21 cellular contexts compared by ENCODE assay signal in the genomic region with DNA sequence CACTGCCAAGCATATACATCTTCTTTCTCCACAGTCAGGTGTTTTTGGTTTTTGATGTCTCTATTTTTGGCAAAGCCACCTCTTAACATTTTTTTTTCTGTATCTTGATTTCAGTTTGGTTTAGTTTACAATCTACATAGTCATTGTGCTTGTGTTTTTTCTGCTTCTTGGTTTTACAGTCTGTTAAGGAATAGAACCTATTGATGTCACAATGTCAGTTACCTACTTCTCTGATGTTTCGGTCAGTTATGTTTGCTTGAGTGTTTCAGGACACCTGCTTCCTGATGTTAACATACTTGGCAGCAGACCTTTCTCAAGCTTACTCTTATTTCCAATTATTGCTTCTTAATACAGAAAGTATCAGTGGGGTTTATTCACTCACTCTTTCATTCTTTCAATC.
DNase-seq lines count a peak whose midpoint lies in the region; ATAC-seq and TF ChIP-seq lines count a peak whose summit lies in the region.
"Had no signal": no experiment of that assay in that cellular context is flagged by ENCODE, and none has a peak within 500 bp of the region (broad histone marks: within the 10 kb centered on the region; RNA-seq: fewer than 3 reads in every experiment).

No MANE protein-coding gene starts in this region.

- ATAC-seq in GM18499 (IDR thresholded peaks at IDR 0.05; ENCODE audit: insufficient read depth, unreplicated experiment) (peak; percentile 91), GM19438 (IDR thresholded peaks at IDR 0.05; ENCODE audit: low read depth, unreplicated experiment) (peak; percentile 61), HG02798 (IDR thresholded peaks at IDR 0.05; ENCODE audit: poor library complexity, unreplicated experiment) (peak; percentile 77), HG03442 (IDR thresholded peaks at IDR 0.05; ENCODE audit: unreplicated experiment) (peak; percentile 49), body of pancreas (no peak)
- ATAC-seq: activated CD4-positive, alpha-beta T cell treated with anti-CD3 and anti-CD28 coated beads for 36 hours; heart left ventricle had no signal

- H3K36me3 ChIP-seq in body of pancreas (replicated peaks in 1 of 2; ENCODE audit: insufficient read depth in 1 of 2, low read depth in 2 of 2) = no peaks in the 10 kb centered on the region
- H3K36me3 ChIP-seq in stomach = no peaks in the 10 kb centered on the region
- no peaks in the 10 kb centered on the region for H3K36me3 ChIP-seq in prostate gland
- H3K36me3 ChIP-seq: heart left ventricle, SJSA1, uterus had no signal

- no peak for TF ChIP-seq EP300 in stomach (IDR thresholded peaks at IDR 0.05)

- H3K27ac ChIP-seq in body of pancreas (no peak overlapping the region), stomach (no peak overlapping the region), prostate gland (no peak overlapping the region)
- H3K27ac ChIP-seq: heart left ventricle, SJSA1, uterus had no signal

- 63 to 82% methylated on average over 1 of the region's 1 CpG for WGBS in body of pancreas, 2 donors
- 63 to 82% (median 65%) methylated on average over 1 of the region's 1 CpG for WGBS in stomach, 5 donors
- WGBS in prostate gland = 42% methylated on average over 1 of the region's 1 CpG

- H3K27me3 ChIP-seq in body of pancreas = no peaks in the 10 kb centered on the region
- no peaks in the 10 kb centered on the region for H3K27me3 ChIP-seq in stomach
- no peaks in the 10 kb centered on the region for H3K27me3 ChIP-seq in prostate gland (replicated peaks; ENCODE audit: insufficient read depth)
- H3K27me3 ChIP-seq: heart left ventricle, SJSA1, uterus had no signal

- TF ChIP-seq POLR2A in body of pancreas (IDR thresholded peaks at IDR 0.05) (no peak), stomach (IDR thresholded peaks at IDR 0.05) (no peak), prostate gland (IDR thresholded peaks at IDR 0.05) (no peak)

- DNase-seq in pons (ENCODE audit: low spot score) (no peak), body of pancreas (no peak), stomach (no peak), prostate gland (ENCODE audit: low spot score) (no peak)
- DNase-seq: ACHN; activated CD4-positive, alpha-beta T cell treated with anti-CD3 and anti-CD28 coated beads for 36 hours; activated naive CD4-positive, alpha-beta T cell treated with anti-CD3 and anti-CD28 coated beads, Interleukin-2, amount 10 ng/mL, durations not matched to agents 7 days and 5 days; CD8-positive, alpha-beta memory T cell; heart left ventricle; Kasumi-1; mammary epithelial cell; NCI-H146; NCI-H446 treated with DMSO at 0.1 percent for 48 hours; retina; T-helper 9 cell; uterus had no signal

- H3K4me3 ChIP-seq in body of pancreas (no peak overlapping the region), stomach (no peak overlapping the region), prostate gland (no peak overlapping the region)
- H3K4me3 ChIP-seq: heart left ventricle, SJSA1, uterus had no signal

- TF ChIP-seq CTCF in body of pancreas (IDR thresholded peaks at IDR 0.05) (no peak), stomach (IDR thresholded peaks at IDR 0.05) (no peak), prostate gland (IDR thresholded peaks at IDR 0.05) (no peak)

- H3K4me1 ChIP-seq in body of pancreas (no peaks in the 10 kb centered on the region), stomach (no peaks in the 10 kb centered on the region), prostate gland (replicated peaks) (no peaks in the 10 kb centered on the region)
- H3K4me1 ChIP-seq: heart left ventricle, SJSA1, uterus had no signal

- H3K9me3 ChIP-seq in body of pancreas = no peaks in the 10 kb centered on the region
- H3K9me3 ChIP-seq in stomach = no peaks in the 10 kb centered on the region
- no peaks in the 10 kb centered on the region for H3K9me3 ChIP-seq in prostate gland
- H3K9me3 ChIP-seq: heart left ventricle, SJSA1, uterus had no signal

- intact Hi-C loops in body of pancreas (cut with DNase I) = no loop called here
- intact Hi-C loops in stomach (cut with DNase I; ENCODE audit: low total_unique reads) = no loop called here
- intact Hi-C loops in prostate gland (cut with DNase I) = no loop called here
